ENCODE assay signal across 21 cellular contexts in genomic region chr3:128421966-128422365, GRCh38. TPM values are rescaled to one million over a fixed set of nuclear protein-coding genes. Genes with fewer than 3 reads are reported as not detected.
DNase-seq lines count a peak whose midpoint lies in the region; ATAC-seq, FAIRE-seq and TF ChIP-seq lines count a peak whose summit lies in the region.
"Had no signal": no experiment of that assay in that cellular context is flagged by ENCODE, and none has a peak within 500 bp of the region (broad histone marks: within the 10 kb centered on the region; RNA-seq: fewer than 3 reads in every experiment).

No MANE protein-coding gene starts in this region.

- H2BK5ac ChIP-seq in H1 (ENCODE audit: low read depth, low read length): no peak overlapping the region
- no peak overlapping the region for H2BK5ac ChIP-seq in trophoblast cell (ENCODE audit: low read depth, low read length, poor library complexity)

- H2BK12ac ChIP-seq in H1 (ENCODE audit: low read depth, low read length): no peak overlapping the region
- H2BK12ac ChIP-seq in trophoblast cell (ENCODE audit: low read length): no peak overlapping the region

- no peak for TF ChIP-seq RAD21 in H1 (IDR thresholded peaks at IDR 0.05 in 1 of 2, conservative IDR thresholded peaks at IDR 0.05 in 1 of 2; ENCODE audit: low read depth in 2 of 2, low read length in 2 of 2)

- no peak overlapping the region for H2AFZ ChIP-seq in H1 (ENCODE audit: low read length)
- no peak overlapping the region for H2AFZ ChIP-seq in trophoblast cell (ENCODE audit: insufficient read depth, low read length, poor library complexity)

- no peak overlapping the region for H3K23ac ChIP-seq in H1 (ENCODE audit: insufficient read length)
- no peak overlapping the region for H3K23ac ChIP-seq in trophoblast cell (ENCODE audit: low read length)

- H2BK15ac ChIP-seq in H1 (ENCODE audit: low read length): no peak overlapping the region

- H3K27me3 ChIP-seq in heart left ventricle (peaks cover 0 to 2% (median 0%) of the 10 kb centered on the region in 9 donors), H1 (replicated peaks in 1 of 4; ENCODE audit: control insufficient read depth in 3 of 4, extremely low read depth in 1 of 4, insufficient read depth in 3 of 4, low read length in 3 of 4) (peaks cover 2 to 22% (median 14%) of the 10 kb centered on the region in 4 experiments), trophoblast cell (ENCODE audit: insufficient read depth, low read length) (no peaks in the 10 kb centered on the region), A673 (replicated peaks; ENCODE audit: insufficient read depth, low read depth, low read length, poor library complexity) (no peaks in the 10 kb centered on the region)

- H4K5ac ChIP-seq in H1 (ENCODE audit: insufficient read length, low read depth, low read length): no peak overlapping the region

- no peak overlapping the region for H3K4me2 ChIP-seq in H1 (ENCODE audit: insufficient read depth in 1 of 2, low read depth in 2 of 2, low read length in 2 of 2)
- H3K4me2 ChIP-seq in trophoblast cell (ENCODE audit: low read length): no peak overlapping the region
- H3K4me2 ChIP-seq: A549, BLaER1 had no signal

- no TSS peak for BruUV-seq in A673 (replicated peaks; lab: Mats Ljungman, UMichigan)

- H2BK20ac ChIP-seq in H1 (ENCODE audit: low read length): no peak overlapping the region

- no peak overlapping the region for H3K14ac ChIP-seq in H1 (ENCODE audit: insufficient read length)
- H3K14ac ChIP-seq in trophoblast cell (ENCODE audit: low read length): no peak overlapping the region

- H4K20me1 ChIP-seq in H1 (replicated peaks in 1 of 2; ENCODE audit: control insufficient read depth in 1 of 2, insufficient read depth in 2 of 2, low read length in 2 of 2): peaks cover 0 to 5% of the 10 kb centered on the region in 2 experiments
- H4K20me1 ChIP-seq: BLaER1 had no signal

- TF ChIP-seq EP300 in H1 (IDR thresholded peaks at IDR 0.05; ENCODE audit: borderline replicate concordance in 1 of 2, low read depth in 2 of 2, low read length in 2 of 2): no peak

- H3K4me1 ChIP-seq in heart left ventricle (peaks cover 0 to 14% (median 4%) of the 10 kb centered on the region in 12 donors), H1 (replicated peaks in 1 of 4; ENCODE audit: control insufficient read depth in 3 of 4, insufficient read depth in 4 of 4, low read length in 3 of 4) (peaks cover 0 to 2% (median under 1%) of the 10 kb centered on the region in 4 experiments; a peak in 4 of 7 replicates), trophoblast cell (ENCODE audit: control insufficient read depth in 1 of 2, insufficient read depth in 2 of 2, low read length in 2 of 2) (peaks cover 7 to 15% of the 10 kb centered on the region in 2 experiments), A673 (ENCODE audit: insufficient read depth, low read length, poor library complexity, severe bottlenecking) (peaks cover 2% of the 10 kb centered on the region)

- H3K36me3 ChIP-seq in heart left ventricle (no peaks in the 10 kb centered on the region), H1 (ENCODE audit: control insufficient read depth in 2 of 4, insufficient read depth in 4 of 4, low read length in 3 of 4) (no peaks in the 10 kb centered on the region), trophoblast cell (ENCODE audit: control insufficient read depth in 1 of 2, insufficient read depth in 2 of 2, low read length in 2 of 2) (no peaks in the 10 kb centered on the region), A673 (ENCODE audit: insufficient read depth, low read length, poor library complexity, severe bottlenecking) (no peaks in the 10 kb centered on the region)
- H3K36me3 ChIP-seq: BLaER1, HAP-1 had no signal

- H2AK5ac ChIP-seq in H1 (ENCODE audit: low read depth, low read length) (no peak overlapping the region), trophoblast cell (ENCODE audit: low read length) (peak overlapping the region; percentile 35)

- H2BK120ac ChIP-seq in H1 (replicated peaks; ENCODE audit: low read depth, low read length): no peak overlapping the region
- no peak overlapping the region for H2BK120ac ChIP-seq in trophoblast cell (ENCODE audit: insufficient read depth, low read length, poor library complexity)

- H4K12ac ChIP-seq in trophoblast cell (ENCODE audit: low read depth, low read length): no peak overlapping the region

- H3K27ac ChIP-seq in heart left ventricle (no peak overlapping the region), H1 (ENCODE audit: low read depth, low read length) (no peak overlapping the region), trophoblast cell (ENCODE audit: low read depth, low read length) (no peak overlapping the region), A673 (ENCODE audit: low read depth, low read length, poor library complexity, severe bottlenecking) (no peak overlapping the region)
- H3K27ac ChIP-seq: 22Rv1, BLaER1 had no signal

- TF ChIP-seq POLR2A in heart left ventricle (IDR thresholded peaks at IDR 0.05): no peak
- no peak for TF ChIP-seq POLR2A in H1 (IDR thresholded peaks at IDR 0.05; ENCODE audit: control extremely low read depth in 1 of 2, low read depth in 2 of 2, low read length in 2 of 2)

- H3K56ac ChIP-seq in H1 (replicated peaks; ENCODE audit: insufficient read length, low read depth, low read length): no peak overlapping the region

- peaks cover 0 to 4% (median 0%) of the 10 kb centered on the region in 12 donors for H3K9me3 ChIP-seq in heart left ventricle
- H3K9me3 ChIP-seq in H1 (ENCODE audit: insufficient read depth in 2 of 2, low read depth in 1 of 2, low read length in 1 of 2): no peaks in the 10 kb centered on the region
- peaks cover 2% of the 10 kb centered on the region for H3K9me3 ChIP-seq in trophoblast cell (ENCODE audit: insufficient read depth, low read depth, low read length)
- H3K9me3 ChIP-seq in A673 (ENCODE audit: low read depth, low read length, poor library complexity, severe bottlenecking): no peaks in the 10 kb centered on the region
- H3K9me3 ChIP-seq: A549, BLaER1, HAP-1 had no signal

- no peak overlapping the region for H3K9ac ChIP-seq in H1 (replicated peaks in 1 of 4; ENCODE audit: extremely low read depth in 1 of 4, low read depth in 3 of 4, low read length in 3 of 4)
- no peak overlapping the region for H3K9ac ChIP-seq in trophoblast cell (ENCODE audit: low read length)
- H3K9ac ChIP-seq: BLaER1 had no signal

- H3K23me2 ChIP-seq in H1 (ENCODE audit: low read depth, low read length): no peaks in the 10 kb centered on the region

- H3K4ac ChIP-seq in H1 (replicated peaks; ENCODE audit: insufficient read length, low read depth, low read length) (no peak overlapping the region), trophoblast cell (ENCODE audit: low read depth, low read length) (no peak overlapping the region)

- CTCF ChIA-PET in H1 (lab: Charles Lee; ENCODE audit: partially characterized antibody) (interaction anchor here (0.6 to 11.0 kb wide), 10 partner anchors 9 to 160 kb away, joined by 3 to 144 read pairs (median 5); no protein-coding TSS in a partner anchor), A673 (lab: Charles Lee) (no interaction called here)

- WGBS in heart left ventricle, 4 donors: 85 to 92% (median 88%) methylated on average over 7 of the region's 7 CpGs
- 83% methylated on average over 7 of the region's 7 CpGs; no CpG with 5 or more reads in 1 of the 2 experiments for WGBS in H1 (ENCODE audit: extremely low coverage in 1 of 2, insufficient coverage in 1 of 2, insufficient read length in 1 of 2, insufficient replicate concordance in 2 of 2, low coverage in 1 of 2, low lambda C conversion rate in 2 of 2, missing lambda C conversion rate in 1 of 2), 2 experiments
- no CpG with 5 or more reads among the region's 7 CpGs for WGBS in trophoblast cell (ENCODE audit: extremely low coverage, insufficient coverage, insufficient read length)

- peak; percentile 48 for DNase-seq in Right ventricle myocardium inferior (ENCODE audit: missing footprints)
- no peak for DNase-seq in heart left ventricle
- peak; percentile 34 for DNase-seq in NCI-H69 (lab: John Stamatoyannopoulos, UW)
- no peak for DNase-seq in H1 (ENCODE audit: low read depth in 1 of 2, low spot score in 2 of 2)
- no peak for DNase-seq in trophoblast cell
- no peak for DNase-seq in A673 (ENCODE audit: low spot score)
- DNase-seq in NCI-H2029 (lab: John Stamatoyannopoulos, UW): no peak
- no peak for DNase-seq in frontal cortex (ENCODE audit: low spot score in 2 of 2)
- DNase-seq: CD8-positive, alpha-beta T cell; HFFc6 had no signal

- H3K79me2 ChIP-seq in H1 (ENCODE audit: control insufficient read depth in 1 of 2, insufficient read depth in 2 of 2, low read length in 2 of 2): no peaks in the 10 kb centered on the region
- H3K79me2 ChIP-seq in trophoblast cell (ENCODE audit: control insufficient read depth, insufficient read depth, low read length, poor library complexity): peaks cover 1% of the 10 kb centered on the region

- intact Hi-C loops in Right ventricle myocardium inferior (cut with DNase I) (no loop called here), heart left ventricle (cut with DNase I) (loop anchor here in 1 of 10 donors (10.0 kb wide), 1 partner anchor 163 kb away; no protein-coding TSS in a partner anchor), A673 (cut with micrococcal nuclease; ENCODE audit: unreplicated experiment) (no loop called here)

- H4K91ac ChIP-seq in H1 (replicated peaks; ENCODE audit: insufficient read length, low read length): no peak overlapping the region
- H4K91ac ChIP-seq in trophoblast cell (ENCODE audit: low read depth, low read length): peak overlapping the region; percentile 25

- TF ChIP-seq CTCF in heart left ventricle (IDR thresholded peaks at IDR 0.05) (no peak), H1 (IDR thresholded peaks at IDR 0.05; ENCODE audit: control extremely low read depth in 1 of 3, insufficient read depth in 1 of 3, low read depth in 1 of 3, low read length in 3 of 3) (no peak), A673 (conservative IDR thresholded peaks at IDR 0.05; ENCODE audit: low read depth, low read length) (no peak)

- H3K4me3 ChIP-seq in heart left ventricle (no peak overlapping the region), H1 (ENCODE audit: extremely low read depth in 1 of 4, insufficient read depth in 2 of 4, low read depth in 3 of 4, low read length in 4 of 4) (no peak overlapping the region), trophoblast cell (ENCODE audit: low read depth, low read length) (no peak overlapping the region), A673 (ENCODE audit: low read depth, low read length, poor library complexity, severe bottlenecking) (no peak overlapping the region)
- H3K4me3 ChIP-seq: A549, BLaER1, HAP-1 had no signal

- H3K79me1 ChIP-seq in H1 (ENCODE audit: low read depth, low read length) (no peaks in the 10 kb centered on the region), trophoblast cell (ENCODE audit: low read length) (peaks cover 16% of the 10 kb centered on the region)

- no peak for FAIRE-seq in H1 (lab: Jason Lieb, UNC)
- no peak for FAIRE-seq in frontal cortex (lab: Jason Lieb, UNC)
- FAIRE-seq: A549, G401.6, GM12891, GM19239, HTR-8/SVneo had no signal

- peak overlapping the region; percentile 60; the same call in 1 of the 2 replicates for H4K8ac ChIP-seq in H1 (ENCODE audit: extremely low read depth, insufficient read depth, low read length)
- H4K8ac ChIP-seq in trophoblast cell (ENCODE audit: low read depth, low read length): no peak overlapping the region

- ATAC-seq in Right ventricle myocardium inferior (no peak), heart left ventricle (no peak)
- ATAC-seq: A549; CD8-positive, alpha-beta T cell had no signal

- H3K18ac ChIP-seq in H1 (ENCODE audit: extremely low read depth, low read length): no peak overlapping the region
- H3K18ac ChIP-seq in trophoblast cell (ENCODE audit: low read length): no peak overlapping the region

- POLR2A ChIA-PET in H1 (lab: Charles Lee; ENCODE audit: partially characterized antibody): interaction anchor here (0.8 to 1.3 kb wide), 2 partner anchors 12 to 26 kb away, joined by 3 read pairs; no protein-coding TSS in a partner anchor
- POLR2A ChIA-PET in A673 (lab: Charles Lee; ENCODE audit: low non-redundant PET): no interaction called here

RNA-seq across cellular contexts. Expression of gene DNAJB8, which starts 44.7 kb away (rescaled TPM):
- not detected for total RNA-seq in Right ventricle myocardium inferior
- total RNA-seq in heart left ventricle: not detected
- not detected for polyA plus RNA-seq in heart left ventricle
- total RNA-seq in H1 (2021; fragmentation: NEBNext Ultra II Directional; extraction: Animal tissue kit (Norgen Biotek cat#: 25700)): not detected in 2 replicates
- polyA plus RNA-seq in H1 (2011; rRNA removed): not detected in 2 replicates
- not detected for polyA plus RNA-seq in H1 (2011; cell fraction: cytosol; rRNA removed)
- not detected for polyA plus RNA-seq in H1 (2011; cell fraction: nucleus; rRNA removed)
- not detected in 4 replicates for polyA plus RNA-seq in H1 (2012, experiment 1 of 2)
- not detected for polyA plus RNA-seq in H1 (2012, experiment 2 of 2)
- polyA plus RNA-seq in H1 (2013, experiment 1 of 2): not detected
- polyA plus RNA-seq in H1 (2013, experiment 2 of 2): not detected
- polyA minus RNA-seq in H1 (2011; rRNA and poly(A)+ RNA removed): not detected in 2 replicates
- polyA minus RNA-seq in H1 (2011; cell fraction: cytosol; rRNA and poly(A)+ RNA removed): not detected
- not detected for polyA minus RNA-seq in H1 (2011; cell fraction: nucleus; rRNA and poly(A)+ RNA removed)
- polyA plus RNA-seq in trophoblast cell (2013): not detected in 2 replicates
- not detected in 2 replicates for total RNA-seq in A673 (2021)
- not detected for total RNA-seq in frontal cortex
- total RNA-seq: CD8-positive, alpha-beta T cell; H4; HFFc6 had no signal
- polyA plus RNA-seq: A549, AG04450, IgD-negative memory B cell had no signal

Comparison
In these comparisons a context has a peak if more than half of its experiments do, and no peak if none do; other contexts are left out.
1. DNase-seq: peak in Right ventricle myocardium inferior (single experiment) and NCI-H69 (single experiment); none in heart left ventricle (0 of 5), H1 (0 of 2), trophoblast cell (0 of 2), A673 (single experiment), NCI-H2029 (single experiment) and frontal cortex (0 of 2).